ENCODE assay signal across 1 cellular context in genomic region chr1:149708192-149708853, GRCh38.
TF ChIP-seq lines count a peak whose summit lies in the region.
"Not testable (repeated sequence)": the region's sequence is repeated elsewhere in the genome, so short reads cannot be mapped to it uniquely, and the experiment has no call there.

No MANE protein-coding gene starts in this region.

TF ChIP-seq in K562, 482 proteins besides CTCF, POLR2A, EP300 and RAD21 (continued from another document and continues in another):
- TF ChIP-seq ZBTB40 (IDR thresholded peaks at IDR 0.05) = peak; percentile 78
- not testable (repeated sequence) for TF ChIP-seq ZBTB40 (CRISPR knock-in tag; IDR thresholded peaks at IDR 0.05); NR2C2 (CRISPR knock-in tag; IDR thresholded peaks at IDR 0.05); ATF1 (CRISPR knock-in tag; IDR thresholded peaks at IDR 0.05); MYNN (CRISPR knock-in tag; IDR thresholded peaks at IDR 0.05); JUN (CRISPR knock-in tag; IDR thresholded peaks at IDR 0.05; ENCODE audit: borderline replicate concordance)
- TF ChIP-seq RFX5 (IDR thresholded peaks at IDR 0.05; ENCODE audit: low read depth, low read length) = peak; percentile 28; the same call in 1 of the 2 replicates
- TF ChIP-seq POLR2H (tag; IDR thresholded peaks at IDR 0.05; ENCODE audit: low read depth) = peak; percentile 99
- TF ChIP-seq NR2C2 (tag; IDR thresholded peaks at IDR 0.05) = 0 out of 2 replicates have a peak, but pooled peaks have one; percentile 26
- TF ChIP-seq, protein P1, sequence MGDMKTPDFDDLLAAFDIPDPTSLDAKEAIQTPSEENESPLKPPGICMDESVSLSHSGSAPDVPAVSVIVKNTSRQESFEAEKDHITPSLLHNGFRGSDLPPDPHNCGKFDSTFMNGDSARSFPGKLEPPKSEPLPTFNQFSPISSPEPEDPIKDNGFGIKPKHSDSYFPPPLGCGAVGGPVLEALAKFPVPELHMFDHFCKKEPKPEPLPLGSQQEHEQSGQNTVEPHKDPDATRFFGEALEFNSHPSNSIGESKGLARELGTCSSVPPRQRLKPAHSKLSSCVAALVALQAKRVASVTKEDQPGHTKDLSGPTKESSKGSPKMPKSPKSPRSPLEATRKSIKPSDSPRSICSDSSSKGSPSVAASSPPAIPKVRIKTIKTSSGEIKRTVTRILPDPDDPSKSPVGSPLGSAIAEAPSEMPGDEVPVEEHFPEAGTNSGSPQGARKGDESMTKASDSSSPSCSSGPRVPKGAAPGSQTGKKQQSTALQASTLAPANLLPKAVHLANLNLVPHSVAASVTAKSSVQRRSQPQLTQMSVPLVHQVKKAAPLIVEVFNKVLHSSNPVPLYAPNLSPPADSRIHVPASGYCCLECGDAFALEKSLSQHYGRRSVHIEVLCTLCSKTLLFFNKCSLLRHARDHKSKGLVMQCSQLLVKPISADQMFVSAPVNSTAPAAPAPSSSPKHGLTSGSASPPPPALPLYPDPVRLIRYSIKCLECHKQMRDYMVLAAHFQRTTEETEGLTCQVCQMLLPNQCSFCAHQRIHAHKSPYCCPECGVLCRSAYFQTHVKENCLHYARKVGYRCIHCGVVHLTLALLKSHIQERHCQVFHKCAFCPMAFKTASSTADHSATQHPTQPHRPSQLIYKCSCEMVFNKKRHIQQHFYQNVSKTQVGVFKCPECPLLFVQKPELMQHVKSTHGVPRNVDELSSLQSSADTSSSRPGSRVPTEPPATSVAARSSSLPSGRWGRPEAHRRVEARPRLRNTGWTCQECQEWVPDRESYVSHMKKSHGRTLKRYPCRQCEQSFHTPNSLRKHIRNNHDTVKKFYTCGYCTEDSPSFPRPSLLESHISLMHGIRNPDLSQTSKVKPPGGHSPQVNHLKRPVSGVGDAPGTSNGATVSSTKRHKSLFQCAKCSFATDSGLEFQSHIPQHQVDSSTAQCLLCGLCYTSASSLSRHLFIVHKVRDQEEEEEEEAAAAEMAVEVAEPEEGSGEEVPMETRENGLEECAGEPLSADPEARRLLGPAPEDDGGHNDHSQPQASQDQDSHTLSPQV (IDR thresholded peaks at IDR 0.05) = peak; percentile 54
- peak; percentile 52; the same call in 1 of the 2 replicates for TF ChIP-seq ATF1 (tag; IDR thresholded peaks at IDR 0.05)
- TF ChIP-seq, protein P2, sequence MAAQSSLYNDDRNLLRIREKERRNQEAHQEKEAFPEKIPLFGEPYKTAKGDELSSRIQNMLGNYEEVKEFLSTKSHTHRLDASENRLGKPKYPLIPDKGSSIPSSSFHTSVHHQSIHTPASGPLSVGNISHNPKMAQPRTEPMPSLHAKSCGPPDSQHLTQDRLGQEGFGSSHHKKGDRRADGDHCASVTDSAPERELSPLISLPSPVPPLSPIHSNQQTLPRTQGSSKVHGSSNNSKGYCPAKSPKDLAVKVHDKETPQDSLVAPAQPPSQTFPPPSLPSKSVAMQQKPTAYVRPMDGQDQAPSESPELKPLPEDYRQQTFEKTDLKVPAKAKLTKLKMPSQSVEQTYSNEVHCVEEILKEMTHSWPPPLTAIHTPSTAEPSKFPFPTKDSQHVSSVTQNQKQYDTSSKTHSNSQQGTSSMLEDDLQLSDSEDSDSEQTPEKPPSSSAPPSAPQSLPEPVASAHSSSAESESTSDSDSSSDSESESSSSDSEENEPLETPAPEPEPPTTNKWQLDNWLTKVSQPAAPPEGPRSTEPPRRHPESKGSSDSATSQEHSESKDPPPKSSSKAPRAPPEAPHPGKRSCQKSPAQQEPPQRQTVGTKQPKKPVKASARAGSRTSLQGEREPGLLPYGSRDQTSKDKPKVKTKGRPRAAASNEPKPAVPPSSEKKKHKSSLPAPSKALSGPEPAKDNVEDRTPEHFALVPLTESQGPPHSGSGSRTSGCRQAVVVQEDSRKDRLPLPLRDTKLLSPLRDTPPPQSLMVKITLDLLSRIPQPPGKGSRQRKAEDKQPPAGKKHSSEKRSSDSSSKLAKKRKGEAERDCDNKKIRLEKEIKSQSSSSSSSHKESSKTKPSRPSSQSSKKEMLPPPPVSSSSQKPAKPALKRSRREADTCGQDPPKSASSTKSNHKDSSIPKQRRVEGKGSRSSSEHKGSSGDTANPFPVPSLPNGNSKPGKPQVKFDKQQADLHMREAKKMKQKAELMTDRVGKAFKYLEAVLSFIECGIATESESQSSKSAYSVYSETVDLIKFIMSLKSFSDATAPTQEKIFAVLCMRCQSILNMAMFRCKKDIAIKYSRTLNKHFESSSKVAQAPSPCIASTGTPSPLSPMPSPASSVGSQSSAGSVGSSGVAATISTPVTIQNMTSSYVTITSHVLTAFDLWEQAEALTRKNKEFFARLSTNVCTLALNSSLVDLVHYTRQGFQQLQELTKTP (IDR thresholded peaks at IDR 0.05; ENCODE audit: low read depth in 1 of 2, partially characterized antibody in 2 of 2) = peak in 1 of 2 experiments; percentile 46
- peak; percentile 45; the same call in 1 of the 2 replicates for TF ChIP-seq ZNF407 (IDR thresholded peaks at IDR 0.05; ENCODE audit: low read depth)
- peak; percentile 53; the same call in 1 of the 2 replicates for TF ChIP-seq CHD2 (IDR thresholded peaks at IDR 0.05; ENCODE audit: low read depth, low read length)
- peak in 1 of 2 experiments; percentile 55 for TF ChIP-seq NCOA2 (IDR thresholded peaks at IDR 0.05; ENCODE audit: partially characterized antibody in 2 of 2)
- TF ChIP-seq L3MBTL2 (IDR thresholded peaks at IDR 0.05) = peak; percentile 21; the same call in 1 of the 2 replicates
- TF ChIP-seq HDAC1 (IDR thresholded peaks at IDR 0.05) = peak in 1 of 2 experiments; percentile 19; a peak in 1 of 4 replicates
- peak; percentile 94 for TF ChIP-seq TBP (optimal IDR thresholded peaks at IDR 0.05; ENCODE audit: low read depth, low read length)
- 0 out of 2 replicates have a peak, but pooled peaks have one; percentile 16 for TF ChIP-seq MYNN (IDR thresholded peaks at IDR 0.05)
- TF ChIP-seq, protein P3, sequence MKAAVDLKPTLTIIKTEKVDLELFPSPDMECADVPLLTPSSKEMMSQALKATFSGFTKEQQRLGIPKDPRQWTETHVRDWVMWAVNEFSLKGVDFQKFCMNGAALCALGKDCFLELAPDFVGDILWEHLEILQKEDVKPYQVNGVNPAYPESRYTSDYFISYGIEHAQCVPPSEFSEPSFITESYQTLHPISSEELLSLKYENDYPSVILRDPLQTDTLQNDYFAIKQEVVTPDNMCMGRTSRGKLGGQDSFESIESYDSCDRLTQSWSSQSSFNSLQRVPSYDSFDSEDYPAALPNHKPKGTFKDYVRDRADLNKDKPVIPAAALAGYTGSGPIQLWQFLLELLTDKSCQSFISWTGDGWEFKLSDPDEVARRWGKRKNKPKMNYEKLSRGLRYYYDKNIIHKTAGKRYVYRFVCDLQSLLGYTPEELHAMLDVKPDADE (conservative IDR thresholded peaks at IDR 0.05; ENCODE audit: control insufficient read depth, low read depth, low read length) = peak; percentile 89
- peak in 1 of 2 experiments; percentile 67; a peak in 2 of 4 replicates for TF ChIP-seq CSDE1 (IDR thresholded peaks at IDR 0.05)
- peak; percentile 60 for TF ChIP-seq ZFP36 (IDR thresholded peaks at IDR 0.05; ENCODE audit: low read depth, low read length, partially characterized antibody)
- TF ChIP-seq JUN (IDR thresholded peaks at IDR 0.05; ENCODE audit: borderline replicate concordance, low read depth, low read length) = 0 out of 2 replicates have a peak, but pooled peaks have one; percentile 54
- peak in 1 of 2 experiments; percentile 92; a peak in 2 of 4 replicates for TF ChIP-seq TBL1XR1 (IDR thresholded peaks at IDR 0.05; ENCODE audit: low read length in 2 of 2)
